ENCODE assay signal across 8 cellular contexts in the genomic region with DNA sequence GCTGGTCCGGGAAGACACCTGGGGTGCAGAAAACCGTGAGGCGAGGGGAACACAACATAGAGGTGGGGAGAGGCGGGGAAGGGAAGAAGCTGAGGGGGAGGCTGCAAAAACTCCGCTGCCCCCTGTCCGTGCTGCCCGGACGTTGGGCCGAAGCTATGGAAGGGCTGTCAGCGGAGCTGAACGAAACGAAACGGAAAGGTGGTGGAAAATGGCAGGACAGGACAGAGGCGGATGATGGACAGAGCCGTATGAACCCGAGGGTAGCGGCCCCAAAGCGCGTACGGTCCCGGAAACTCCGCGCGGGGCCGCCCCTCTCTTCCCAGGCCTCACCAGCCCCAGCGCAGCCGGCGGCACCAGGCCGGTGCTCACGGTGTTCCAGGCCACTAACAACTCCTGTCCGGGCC. TPM values are rescaled to one million over a fixed set of nuclear protein-coding genes. Genes with fewer than 3 reads are reported as not detected.
A peak's percentile ranks its signal among the peaks of the same experiment; 100 is the strongest.
DNase-seq lines count a peak whose midpoint lies in the region; ATAC-seq and TF ChIP-seq lines count a peak whose summit lies in the region.

No MANE protein-coding gene starts in this region.

- POLR2A ChIA-PET in Panc1 (lab: Charles Lee), result no interaction called here

- H3K27ac ChIP-seq in DOHH2 (ENCODE audit: low read depth, low read length), result peak overlapping the region; percentile 83; the same call in 1 of the 2 replicates
- H3K27ac ChIP-seq in Panc1 (ENCODE audit: low read length), result peak overlapping the region; percentile 74
- peak overlapping the region; percentile 99 for H3K27ac ChIP-seq in esophagus (ENCODE audit: low read depth in 2 of 2, low read length in 1 of 2)
- H3K27ac ChIP-seq in ovary, result peak overlapping the region; percentile 88 to 93

- in situ Hi-C loops in Panc1 (cut with HindIII; ENCODE audit: low pct_unique_long_range_greater_than_20kb, low sequenced_read_pairs), result no loop called here

- TF ChIP-seq EP300 in ovary (IDR thresholded peaks at IDR 0.05), result no peak

- H3K4me3 ChIP-seq in DOHH2 (ENCODE audit: low read length) (peak overlapping the region; percentile 95), Panc1 (ENCODE audit: low read depth in 2 of 2, low read length in 2 of 2) (peak overlapping the region; percentile 88 to 89), esophagus (ENCODE audit: low read depth in 1 of 2, low read length in 2 of 2) (peak overlapping the region; percentile 90 to 95), ovary (peak overlapping the region; percentile 98)

- no peaks in the 10 kb centered on the region for H3K27me3 ChIP-seq in DOHH2 (ENCODE audit: control insufficient read depth, low read length)
- no peaks in the 10 kb centered on the region for H3K27me3 ChIP-seq in Panc1 (ENCODE audit: control insufficient read depth, insufficient read depth, low read length)
- no peaks in the 10 kb centered on the region for H3K27me3 ChIP-seq in esophagus (ENCODE audit: control insufficient read depth in 1 of 2, insufficient read depth in 2 of 2, low read length in 2 of 2)
- H3K27me3 ChIP-seq in ovary, result no peaks in the 10 kb centered on the region

- CTCF ChIA-PET in Panc1 (lab: Charles Lee), result no interaction called here

- no peaks in the 10 kb centered on the region for H4K20me1 ChIP-seq in DOHH2 (ENCODE audit: control insufficient read depth, insufficient read depth, low read depth, low read length)

- BruUV-seq in Panc1 (replicated peaks; lab: Mats Ljungman, UMichigan), result no TSS peak

- intact Hi-C loops in Panc1 (cut with micrococcal nuclease; ENCODE audit: unreplicated experiment), result no loop called here
- intact Hi-C loops in ovary (cut with DNase I), result no loop called here

- DNase-seq in Panc1 (ENCODE audit: low read depth, low spot score), result no peak
- no peak for DNase-seq in ovary
- no peak for DNase-seq in NCI-H2171 treated with DMSO at 0.1 percent for 48 hours (lab: John Stamatoyannopoulos, UW)
- no peak for DNase-seq in NCI-H146 (lab: John Stamatoyannopoulos, UW)

- TF ChIP-seq POLR2A in ovary (IDR thresholded peaks at IDR 0.05), result no peak

- no peaks in the 10 kb centered on the region for H3F3A ChIP-seq in DOHH2 (ENCODE audit: control insufficient read depth, insufficient read depth)

- TF ChIP-seq CTCF in DOHH2 (IDR thresholded peaks at IDR 0.05; ENCODE audit: low read depth, low read length, poor library complexity, severe bottlenecking), result no peak
- TF ChIP-seq CTCF in Panc1 (IDR thresholded peaks at IDR 0.05), result no peak
- no peak for TF ChIP-seq CTCF in ovary (IDR thresholded peaks at IDR 0.05)

- ATAC-seq in Panc1 (peak; percentile 7), GM18520 (IDR thresholded peaks at IDR 0.05; ENCODE audit: unreplicated experiment) (no peak), GM19328 (IDR thresholded peaks at IDR 0.05; ENCODE audit: unreplicated experiment) (no peak)

- H3K36me3 ChIP-seq in DOHH2 (ENCODE audit: control insufficient read depth, low read length) (peaks cover 58% of the 10 kb centered on the region), Panc1 (ENCODE audit: control insufficient read depth, insufficient read depth, low read length) (no peaks in the 10 kb centered on the region; the same call in 1 of the 2 replicates), esophagus (ENCODE audit: control insufficient read depth in 2 of 2, insufficient read depth in 2 of 2, low read length in 1 of 2) (peaks cover 11 to 62% of the 10 kb centered on the region in 2 donors), ovary (no peaks in the 10 kb centered on the region)

- no peaks in the 10 kb centered on the region for H3K9me3 ChIP-seq in DOHH2 (ENCODE audit: control insufficient read depth, insufficient read depth, low read length)
- no peaks in the 10 kb centered on the region for H3K9me3 ChIP-seq in Panc1 (ENCODE audit: control insufficient read depth, insufficient read depth, low read depth, low read length)
- no peaks in the 10 kb centered on the region for H3K9me3 ChIP-seq in esophagus (ENCODE audit: control insufficient read depth in 2 of 2, insufficient read depth in 1 of 2, low read depth in 1 of 2, low read length in 1 of 2)
- H3K9me3 ChIP-seq in ovary, result no peaks in the 10 kb centered on the region

- H3K4me2 ChIP-seq in DOHH2 (ENCODE audit: low read length), result peak overlapping the region; percentile 72

- peaks cover 29% of the 10 kb centered on the region for H3K4me1 ChIP-seq in DOHH2 (ENCODE audit: control insufficient read depth, low read length)
- peaks cover 23% of the 10 kb centered on the region for H3K4me1 ChIP-seq in Panc1 (ENCODE audit: control insufficient read depth, insufficient read depth, low read length)
- H3K4me1 ChIP-seq in esophagus (ENCODE audit: control insufficient read depth in 2 of 2, insufficient read depth in 2 of 2, low read length in 1 of 2), result peaks cover 20 to 38% of the 10 kb centered on the region in 2 donors
- peaks cover 19% of the 10 kb centered on the region for H3K4me1 ChIP-seq in ovary (ENCODE audit: insufficient read depth)

- no peaks in the 10 kb centered on the region for H3K9me2 ChIP-seq in DOHH2 (replicated peaks; ENCODE audit: control insufficient read depth, low read length)

- peaks cover 59% of the 10 kb centered on the region for H3K79me2 ChIP-seq in DOHH2 (ENCODE audit: control insufficient read depth, low read length)

- WGBS in esophagus, 2 donors, result 0 to 1% methylated on average over 26 to 31 of the region's 31 CpGs
- 0 to 1% (median 0%) methylated on average over 30 to 31 of the region's 31 CpGs for WGBS in ovary, 3 donors

RNA-seq across cellular contexts. Expression of a gene that starts 0.3 kb away (rescaled TPM):
- total RNA-seq in Panc1 (2021; ENCODE audit: unreplicated experiment), result 46.0 TPM
- polyA plus RNA-seq in Panc1 (2012; ENCODE audit: insufficient read length), result 48.2 TPM
- 10 to 100 TPM; 27.7 to 47.3 TPM for polyA plus RNA-seq in esophagus
- total RNA-seq in ovary, result 10 to 100 TPM; 23.1 to 61.5 (median 53.9) TPM
- polyA plus RNA-seq in ovary, result 10 to 100 TPM in 1 of 2 donors, 1 to 10 TPM in 1; 8.0 to 38.4 TPM

RNA-seq across cellular contexts. Expression of a gene that starts 0.4 kb away (rescaled TPM):
- total RNA-seq in Panc1 (2021; ENCODE audit: unreplicated experiment) (86.9 TPM), ovary (10 to 100 TPM; 34.5 to 60.7 (median 44.5) TPM)
- 159 TPM for polyA plus RNA-seq in Panc1 (2012; ENCODE audit: insufficient read length)
- polyA plus RNA-seq in esophagus (100 to 1,000 TPM; 104 TPM), ovary (10 to 100 TPM in 1 of 2 donors, 1 to 10 TPM in 1; 1.6 to 47.3 TPM)

RNA-seq across cellular contexts. Expression of a gene that starts 12.5 kb away (rescaled TPM):
- total RNA-seq in Panc1 (2021; ENCODE audit: unreplicated experiment), result 21.7 TPM
- 16.1 TPM for polyA plus RNA-seq in Panc1 (2012; ENCODE audit: insufficient read length)
- polyA plus RNA-seq in esophagus, result 10 to 100 TPM; 12.8 to 19.9 TPM
- total RNA-seq in ovary, result 10 to 100 TPM in 6 of 7 donors, 1 to 10 TPM in 1; 6.6 to 18.4 (median 15.9) TPM
- polyA plus RNA-seq in ovary, result 1 to 10 TPM in 1 of 2 donors, under 1 TPM in 1; 0.68 to 8.6 TPM

RNA-seq across cellular contexts. Expression of a gene that starts 16.2 kb away (rescaled TPM):
- not detected for total RNA-seq in Panc1 (2021; ENCODE audit: unreplicated experiment)
- polyA plus RNA-seq in Panc1 (2012; ENCODE audit: insufficient read length), result not detected
- polyA plus RNA-seq in esophagus, result not detected
- not detected for total RNA-seq in ovary
- polyA plus RNA-seq in ovary, result not detected

RNA-seq across cellular contexts. Expression of a gene that starts 17.4 kb away (rescaled TPM):
- total RNA-seq in Panc1 (2021; ENCODE audit: unreplicated experiment) (25.4 TPM), ovary (10 to 100 TPM; 29.2 to 40.8 (median 37.5) TPM)
- 24.8 TPM for polyA plus RNA-seq in Panc1 (2012; ENCODE audit: insufficient read length)
- polyA plus RNA-seq in esophagus (10 to 100 TPM; 21.6 to 27.5 TPM), ovary (10 to 100 TPM; 35.3 to 38.2 TPM)
